In the genomic region with DNA sequence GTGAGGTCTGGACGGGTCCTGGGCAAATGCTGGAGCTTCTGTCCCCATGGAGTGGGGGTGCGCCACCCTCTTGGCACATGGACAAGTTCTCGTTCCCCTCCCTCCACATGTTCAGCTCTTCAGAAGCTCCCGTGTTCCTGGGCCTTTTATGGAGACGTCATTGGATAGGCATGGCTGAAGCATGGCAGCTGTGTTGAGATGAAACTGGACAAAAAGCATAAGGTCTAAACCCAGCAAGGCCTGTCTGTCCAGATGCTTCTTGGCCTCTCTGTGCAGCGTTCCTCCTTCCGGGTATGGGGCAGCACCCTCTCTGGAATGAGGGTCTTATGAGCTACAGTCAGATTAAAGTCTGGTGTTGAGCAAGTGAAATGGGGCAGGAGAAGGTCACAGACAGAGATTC, we compare ENCODE assay signal across 19 cellular contexts.
"Had no signal": no experiment of that assay in that cellular context is flagged by ENCODE, and none has a peak within 500 bp of the region (broad histone marks: within the 10 kb centered on the region; RNA-seq: fewer than 3 reads in every experiment).

No MANE protein-coding gene starts in this region.

- H3K27me3 ChIP-seq: body of pancreas, pancreas, suprapubic skin, upper lobe of left lung had no signal

- H3K27ac Mint-ChIP-seq: activated naive CD4-positive, alpha-beta T cell treated with anti-CD3 and anti-CD28 coated beads, Interleukin-2, amount 50 U/mL, for 24 hours had no signal

- DNase-seq: activated CD4-positive, alpha-beta T cell treated with anti-CD3 and anti-CD28 coated beads, Interleukin-2, amount 50 U/mL, for 48 hours; activated effector memory CD4-positive, alpha-beta T cell treated with anti-CD3 and anti-CD28 coated beads, Interleukin-2, amount 50 U/mL, for 16 hours; activated T-cell treated with anti-CD3 and anti-CD28 coated beads, Interleukin-2, amount 50 U/mL, for 24 hours; amniotic stem cell; body of pancreas; central memory CD4-positive, alpha-beta T cell; cortex of kidney; effector CD8-positive, alpha-beta T cell; foreskin melanocyte; mesendoderm; retina; stimulated activated CD4-positive, alpha-beta T cell treated with anti-CD3 and anti-CD28 coated beads, Interleukin-15, amount 100 ng/mL, for 24 hours; stimulated activated CD4-positive, alpha-beta T cell treated with anti-CD3 and anti-CD28 coated beads, Interleukin-4, amount 100 ng/mL, for 24 hours; upper lobe of left lung had no signal

- H3K4me3 ChIP-seq: body of pancreas, pancreas, skin epidermis, suprapubic skin, upper lobe of left lung had no signal

- H3K4me3 Mint-ChIP-seq: activated T-cell treated with anti-CD3 and anti-CD28 coated beads, Interleukin-2, amount 50 U/mL, for 24 hours; stimulated activated naive CD8-positive, alpha-beta T cell treated with anti-CD3 and anti-CD28 coated beads, Interleukin-15, Interleukin-2, amounts not matched to agents 100 ng/mL and 50 ng/mL, for 24 hours had no signal

- H3K27ac ChIP-seq: body of pancreas, pancreas, skin epidermis, suprapubic skin, upper lobe of left lung had no signal

- ATAC-seq: body of pancreas, pancreas had no signal

- H3K9me3 ChIP-seq: body of pancreas, pancreas, suprapubic skin, upper lobe of left lung had no signal

- H3K27me3 Mint-ChIP-seq: activated naive CD4-positive, alpha-beta T cell treated with anti-CD3 and anti-CD28 coated beads, Interleukin-2, amount 50 U/mL, for 24 hours; activated T-cell treated with anti-CD3 and anti-CD28 coated beads, Interleukin-2, amount 50 U/mL, for 24 hours; stimulated activated naive CD8-positive, alpha-beta T cell treated with anti-CD3 and anti-CD28 coated beads, Interleukin-15, Interleukin-2, amounts not matched to agents 100 ng/mL and 50 ng/mL, for 24 hours had no signal

- H3K4me1 ChIP-seq: body of pancreas, pancreas had no signal

- H3K9me3 Mint-ChIP-seq: activated naive CD4-positive, alpha-beta T cell treated with anti-CD3 and anti-CD28 coated beads, Interleukin-2, amount 50 U/mL, for 24 hours; activated T-cell treated with anti-CD3 and anti-CD28 coated beads, Interleukin-2, amount 50 U/mL, for 24 hours; stimulated activated naive CD8-positive, alpha-beta T cell treated with anti-CD3 and anti-CD28 coated beads, Interleukin-15, Interleukin-2, amounts not matched to agents 100 ng/mL and 50 ng/mL, for 24 hours had no signal
